Comparison of ENCODE assay signal across 20 cellular contexts in genomic region chr6:4612636-4613171, GRCh38.
A peak's percentile ranks its signal among the peaks of the same experiment; 100 is the strongest.
DNase-seq lines count a peak whose midpoint lies in the region; ATAC-seq and TF ChIP-seq lines count a peak whose summit lies in the region.
"Had no signal": no experiment of that assay in that cellular context is flagged by ENCODE, and none has a peak within 500 bp of the region (broad histone marks: within the 10 kb centered on the region; RNA-seq: fewer than 3 reads in every experiment).

No MANE protein-coding gene starts in this region.

- H3K27ac ChIP-seq in colonic mucosa (peak overlapping the region; percentile 1), lung (ENCODE audit: low read depth in 1 of 2, low read length in 1 of 2) (no peak overlapping the region), suprapubic skin (peak overlapping the region; percentile 38)
- no peak overlapping the region for H3K27ac ChIP-seq in naive thymus-derived CD4-positive, alpha-beta T cell (ENCODE audit: low read depth, low read length)
- H3K27ac ChIP-seq: gastrocnemius medialis, spleen had no signal

- 82 to 88% methylated on average over 5 of the region's 5 CpGs for WGBS in lung, 2 donors
- WGBS in suprapubic skin, result 63% methylated on average over 5 of the region's 5 CpGs

- H3K4me3 ChIP-seq in colonic mucosa (no peak overlapping the region), lung (no peak overlapping the region), suprapubic skin (no peak overlapping the region)
- no peak overlapping the region for H3K4me3 ChIP-seq in naive thymus-derived CD4-positive, alpha-beta T cell (ENCODE audit: low read length)
- H3K4me3 ChIP-seq: breast epithelium, gastrocnemius medialis, spleen had no signal

- H3K4me1 ChIP-seq in colonic mucosa (peaks cover under 1% of the 10 kb centered on the region), lung (ENCODE audit: control insufficient read depth in 2 of 2, insufficient read depth in 2 of 2, low read length in 2 of 2) (peaks cover 0 to 3% of the 10 kb centered on the region in 2 donors), suprapubic skin (peaks cover 24% of the 10 kb centered on the region)
- peaks cover 0 to 14% of the 10 kb centered on the region in 2 donors for H3K4me1 ChIP-seq in naive thymus-derived CD4-positive, alpha-beta T cell (ENCODE audit: control insufficient read depth in 2 of 2, insufficient read depth in 2 of 2, low read length in 2 of 2)
- H3K4me1 ChIP-seq: BE2C, breast epithelium had no signal

- DNase-seq in GM04503 (ENCODE audit: low read depth), result peak; percentile 92
- no peak for DNase-seq in colonic mucosa
- no peak for DNase-seq in lung (ENCODE audit: low spot score)
- no peak for DNase-seq in suprapubic skin (ENCODE audit: low spot score in 2 of 2)
- DNase-seq in naive thymus-derived CD4-positive, alpha-beta T cell, result no peak
- no peak for DNase-seq in hepatic stellate cell (ENCODE audit: low spot score)
- DNase-seq: activated naive CD4-positive, alpha-beta T cell treated with anti-CD3 and anti-CD28 coated beads for 36 hours; BE2C; effector memory CD8-positive, alpha-beta T cell; gastrocnemius medialis; Kasumi-1; NCI-H1417; nucleus accumbens; SHP77; spleen; stimulated activated naive CD4-positive, alpha-beta T cell treated with Interleukin-2 at 50 U/mL for 16 hours had no signal

- peak; percentile 15 for ATAC-seq in lung (ENCODE audit: insufficient read depth, low FRiP score)
- ATAC-seq in GM21515 (IDR thresholded peaks at IDR 0.05; ENCODE audit: unreplicated experiment), result no peak
- ATAC-seq in naive thymus-derived CD4-positive, alpha-beta T cell, result no peak
- ATAC-seq in GM19397 (IDR thresholded peaks at IDR 0.05; ENCODE audit: unreplicated experiment), result no peak
- ATAC-seq: effector memory CD8-positive, alpha-beta T cell; gastrocnemius medialis had no signal

- no peaks in the 10 kb centered on the region for H3K36me3 Mint-ChIP-seq in naive thymus-derived CD4-positive, alpha-beta T cell

- peaks cover 0 to 23% (median 5%) of the 10 kb centered on the region in 7 donors for H3K4me1 Mint-ChIP-seq in naive thymus-derived CD4-positive, alpha-beta T cell

- no peak overlapping the region for H3K9ac ChIP-seq in colonic mucosa (ENCODE audit: low read depth in 2 of 2, low read length in 2 of 2)

- no peak for TF ChIP-seq CTCF in colonic mucosa (IDR thresholded peaks at IDR 0.05)
- TF ChIP-seq CTCF in lung (IDR thresholded peaks at IDR 0.05; ENCODE audit: control extremely low read depth, extremely low read depth), result no peak
- TF ChIP-seq CTCF in suprapubic skin (IDR thresholded peaks at IDR 0.05), result no peak

- H3K9me3 Mint-ChIP-seq in naive thymus-derived CD4-positive, alpha-beta T cell, result peaks cover 0 to 7% (median 0%) of the 10 kb centered on the region in 11 donors
- H3K9me3 Mint-ChIP-seq: activated naive CD4-positive, alpha-beta T cell treated with anti-CD3 and anti-CD28 coated beads for 36 hours; effector memory CD8-positive, alpha-beta T cell; T-helper 2 cell treated with Interferon-gamma antibody and Interleukin-4, amounts not matched to agents 5 μg/mL and 100 μg/mL, for 36 hours had no signal

- POLR2A ChIA-PET in naive thymus-derived CD4-positive, alpha-beta T cell (lab: Charles Lee), result no interaction called here

- peaks cover 0 to 28% (median 11%) of the 10 kb centered on the region in 5 donors for H3K27me3 Mint-ChIP-seq in naive thymus-derived CD4-positive, alpha-beta T cell

- no peaks in the 10 kb centered on the region for H3K36me3 ChIP-seq in colonic mucosa
- no peaks in the 10 kb centered on the region for H3K36me3 ChIP-seq in lung (ENCODE audit: control insufficient read depth in 2 of 2, insufficient read depth in 2 of 2, low read length in 2 of 2)
- no peaks in the 10 kb centered on the region for H3K36me3 ChIP-seq in suprapubic skin
- no peaks in the 10 kb centered on the region for H3K36me3 ChIP-seq in naive thymus-derived CD4-positive, alpha-beta T cell (ENCODE audit: control insufficient read depth in 2 of 3, insufficient read depth in 3 of 3, low read length in 3 of 3)
- H3K36me3 ChIP-seq: BE2C, breast epithelium, gastrocnemius medialis, spleen had no signal

- TF ChIP-seq POLR2A in suprapubic skin (IDR thresholded peaks at IDR 0.05), result no peak

- intact Hi-C loops in colonic mucosa (cut with DNase I), result no loop called here
- intact Hi-C loops in naive thymus-derived CD4-positive, alpha-beta T cell (cut with micrococcal nuclease), result no loop called here

- H3K9me3 ChIP-seq in colonic mucosa (no peaks in the 10 kb centered on the region), lung (ENCODE audit: control insufficient read depth in 2 of 2, insufficient read depth in 1 of 2, low read length in 1 of 2) (no peaks in the 10 kb centered on the region), suprapubic skin (no peaks in the 10 kb centered on the region)
- no peaks in the 10 kb centered on the region for H3K9me3 ChIP-seq in naive thymus-derived CD4-positive, alpha-beta T cell (ENCODE audit: control insufficient read depth in 2 of 3, low read length in 3 of 3)
- H3K9me3 ChIP-seq: BE2C, breast epithelium, gastrocnemius medialis, spleen had no signal

- H3K27ac Mint-ChIP-seq in naive thymus-derived CD4-positive, alpha-beta T cell, result no peak overlapping the region
- H3K27ac Mint-ChIP-seq: activated naive CD4-positive, alpha-beta T cell treated with anti-CD3 and anti-CD28 coated beads for 36 hours; T-helper 2 cell treated with Interferon-gamma antibody and Interleukin-4, amounts not matched to agents 5 μg/mL and 100 μg/mL, for 36 hours had no signal

- CTCF ChIA-PET in naive thymus-derived CD4-positive, alpha-beta T cell (lab: Charles Lee), result no interaction called here

- no peak for TF ChIP-seq EP300 in suprapubic skin (IDR thresholded peaks at IDR 0.05)

- H3K27me3 ChIP-seq in colonic mucosa, result no peaks in the 10 kb centered on the region
- H3K27me3 ChIP-seq in lung (ENCODE audit: control insufficient read depth, insufficient read depth), result no peaks in the 10 kb centered on the region
- H3K27me3 ChIP-seq in suprapubic skin, result no peaks in the 10 kb centered on the region
- no peaks in the 10 kb centered on the region for H3K27me3 ChIP-seq in naive thymus-derived CD4-positive, alpha-beta T cell (ENCODE audit: control insufficient read depth in 2 of 2, insufficient read depth in 2 of 2, low read length in 2 of 2)
- H3K27me3 ChIP-seq: BE2C, breast epithelium, gastrocnemius medialis had no signal

- no peak overlapping the region for H3K4me3 Mint-ChIP-seq in naive thymus-derived CD4-positive, alpha-beta T cell
- H3K4me3 Mint-ChIP-seq: activated naive CD4-positive, alpha-beta T cell treated with anti-CD3 and anti-CD28 coated beads for 36 hours; effector memory CD8-positive, alpha-beta T cell; T-helper 2 cell treated with Interferon-gamma antibody and Interleukin-4, amounts not matched to agents 5 μg/mL and 100 μg/mL, for 36 hours had no signal

Comparison
In these comparisons a context has a peak if more than half of its experiments do, and no peak if none do; other contexts are left out.
1. H3K27ac ChIP-seq: peak in colonic mucosa (single experiment) and suprapubic skin (single experiment); none in lung (0 of 2) and naive thymus-derived CD4-positive, alpha-beta T cell (single experiment).